Comparison of ENCODE assay signal across 2 cellular contexts in genomic region chr5:158639876-158640570, GRCh38.
TF ChIP-seq lines count a peak whose summit lies in the region.

No MANE protein-coding gene starts in this region.

TF ChIP-seq in GM23338, 12 proteins besides CTCF, POLR2A, EP300 and RAD21 (continued from another document):
- TF ChIP-seq ZNF462 (CRISPR knock-in tag; IDR thresholded peaks at IDR 0.05) (no peak), STAT1 (IDR thresholded peaks at IDR 0.05; ENCODE audit: unreplicated experiment) (no peak)

TF ChIP-seq in SK-N-SH, 30 proteins besides CTCF, POLR2A, EP300 and RAD21 (continued from another document):
- TF ChIP-seq REST (IDR thresholded peaks at IDR 0.05; ENCODE audit: low read depth, low read length): no peak
- TF ChIP-seq GABPA (IDR thresholded peaks at IDR 0.05; ENCODE audit: low read depth): no peak
- TF ChIP-seq RXRA (IDR thresholded peaks at IDR 0.05; ENCODE audit: borderline replicate concordance, low read depth): no peak
- TF ChIP-seq MXI1 (IDR thresholded peaks at IDR 0.05; ENCODE audit: low read depth, low read length): no peak
- no peak for TF ChIP-seq YY1 (IDR thresholded peaks at IDR 0.05; ENCODE audit: low read depth)
- no peak for TF ChIP-seq TCF12 (IDR thresholded peaks at IDR 0.05)
- TF ChIP-seq NRF1 (IDR thresholded peaks at IDR 0.05; ENCODE audit: low read depth, low read length): no peak
- TF ChIP-seq MEF2A (IDR thresholded peaks at IDR 0.05; ENCODE audit: borderline replicate concordance, low read depth): no peak
- TF ChIP-seq FOSL2 (IDR thresholded peaks at IDR 0.05; ENCODE audit: borderline replicate concordance, low read depth): no peak
- TF ChIP-seq, protein P1, sequence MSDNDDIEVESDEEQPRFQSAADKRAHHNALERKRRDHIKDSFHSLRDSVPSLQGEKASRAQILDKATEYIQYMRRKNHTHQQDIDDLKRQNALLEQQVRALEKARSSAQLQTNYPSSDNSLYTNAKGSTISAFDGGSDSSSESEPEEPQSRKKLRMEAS (IDR thresholded peaks at IDR 0.05; ENCODE audit: low read depth): no peak
